3 cellular contexts compared by ENCODE assay signal in the genomic region with DNA sequence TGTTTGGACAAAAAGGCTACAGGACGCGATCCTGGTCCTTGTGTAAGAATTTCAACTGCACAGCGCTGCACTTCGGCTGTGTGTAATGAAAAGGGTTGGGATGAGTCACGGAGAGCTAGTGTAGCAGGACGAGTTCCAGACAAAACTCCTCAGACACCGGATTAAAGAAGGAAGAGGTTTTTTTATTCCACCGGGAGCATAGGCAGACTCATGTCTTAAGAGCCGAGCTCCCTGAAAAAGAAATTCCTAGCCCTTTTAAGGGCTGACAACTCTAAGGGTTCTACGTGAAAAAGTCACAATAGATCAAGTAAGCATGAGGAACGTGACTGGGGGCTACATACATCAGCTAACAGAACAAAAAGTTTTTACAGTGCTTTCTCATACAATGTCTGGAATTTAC. TPM values are rescaled to one million over a fixed set of nuclear protein-coding genes. Genes with fewer than 3 reads are reported as not detected.
"Had no signal": no experiment of that assay in that cellular context is flagged by ENCODE, and none has a peak within 500 bp of the region (broad histone marks: within the 10 kb centered on the region; RNA-seq: fewer than 3 reads in every experiment).

No MANE protein-coding gene starts in this region.

RNA-seq across cellular contexts. Expression of gene FAM90A1, which starts 54.8 kb away (rescaled TPM):
- total RNA-seq: naive thymus-derived CD8-positive, alpha-beta T cell; osteoblast had no signal
- polyA plus RNA-seq: SK-N-SH had no signal
